ENCODE assay signal across 10 cellular contexts in genomic region chr17:28282596-28282995, GRCh38. TPM values are rescaled to one million over a fixed set of nuclear protein-coding genes. Genes with fewer than 3 reads are reported as not detected.
DNase-seq lines count a peak whose midpoint lies in the region; ATAC-seq and TF ChIP-seq lines count a peak whose summit lies in the region.
"Had no signal": no experiment of that assay in that cellular context is flagged by ENCODE, and none has a peak within 500 bp of the region (broad histone marks: within the 10 kb centered on the region; RNA-seq: fewer than 3 reads in every experiment).

No MANE protein-coding gene starts in this region.

- H3K14ac ChIP-seq in H9 (ENCODE audit: insufficient read depth, low read length): no peak overlapping the region

- TF ChIP-seq CTCF in cardiac fibroblast (IDR thresholded peaks at IDR 0.05; ENCODE audit: low read depth, low read length) (no peak), osteoblast (IDR thresholded peaks at IDR 0.05; ENCODE audit: extremely low read depth, low read depth, low read length) (no peak), H9 (conservative IDR thresholded peaks at IDR 0.05) (no peak)

- H4K20me1 ChIP-seq in osteoblast (ENCODE audit: insufficient read depth, low read length) (no peaks in the 10 kb centered on the region), H9 (ENCODE audit: control insufficient read depth, insufficient read depth, insufficient read length) (no peaks in the 10 kb centered on the region)

- H4K91ac ChIP-seq in H9 (ENCODE audit: insufficient read length, low read depth, low read length): no peak overlapping the region

- H3K27me3 ChIP-seq in osteoblast (ENCODE audit: insufficient read depth, low read length) (no peaks in the 10 kb centered on the region), H9 (ENCODE audit: insufficient read depth, low read length) (no peaks in the 10 kb centered on the region)

- H3K79me1 ChIP-seq in H9 (ENCODE audit: insufficient read depth, low read depth, low read length, poor library complexity, severe bottlenecking): no peaks in the 10 kb centered on the region

- H3T11ph ChIP-seq in H9 (ENCODE audit: low read length): no peak overlapping the region

- H4K5ac ChIP-seq in H9 (ENCODE audit: insufficient read length, low read depth, low read length): no peak overlapping the region

- no peak overlapping the region for H2BK120ac ChIP-seq in H9 (ENCODE audit: low read depth, low read length, poor library complexity, severe bottlenecking)

- no peak overlapping the region for H3K4ac ChIP-seq in H9 (ENCODE audit: low read depth, low read length)

- no peaks in the 10 kb centered on the region for H3K23me2 ChIP-seq in H9 (ENCODE audit: insufficient read length, low read depth, low read length, poor library complexity, severe bottlenecking)

- H3K27ac ChIP-seq in osteoblast (ENCODE audit: low read depth, low read length) (peak overlapping the region; percentile 71), H9 (ENCODE audit: insufficient read length, low read depth, low read length) (no peak overlapping the region)

- H3K23ac ChIP-seq in H9 (ENCODE audit: insufficient read length, low read depth, low read length): no peak overlapping the region

- H3K27me3 Mint-ChIP-seq in H9 (ENCODE audit: low read depth): no peaks in the 10 kb centered on the region

- H3K4me3 ChIP-seq in cardiac fibroblast (replicated peaks in 1 of 2; ENCODE audit: low read depth in 2 of 2, low read length in 2 of 2) (no peak overlapping the region), osteoblast (ENCODE audit: insufficient read depth, low read length) (no peak overlapping the region)

- H2AK5ac ChIP-seq in H9 (ENCODE audit: insufficient read length, low read length): no peak overlapping the region

- H4K8ac ChIP-seq in H9 (replicated peaks; ENCODE audit: insufficient read length, low read depth, low read length): no peak overlapping the region

- H3K27ac Mint-ChIP-seq in H9: no peak overlapping the region; a peak in 1 of 7 replicates

- ATAC-seq in GM21576 (IDR thresholded peaks at IDR 0.05; ENCODE audit: unreplicated experiment): no peak
- ATAC-seq in Right ventricle myocardium inferior: no peak

- H3K9me3 ChIP-seq in osteoblast (ENCODE audit: low read depth, low read length): no peaks in the 10 kb centered on the region
- H3K9me3 ChIP-seq in H9 (ENCODE audit: control insufficient read depth, low read depth, low read length): no peaks in the 10 kb centered on the region

- no peak overlapping the region for H3K4me3 Mint-ChIP-seq in H9

- intact Hi-C loops in Right ventricle myocardium inferior (cut with DNase I): no loop called here

- H2BK12ac ChIP-seq in H9 (ENCODE audit: insufficient read length, low read depth, low read length): no peak overlapping the region

- no peaks in the 10 kb centered on the region for H3K36me3 Mint-ChIP-seq in H9 (ENCODE audit: insufficient read depth in 1 of 3, low read depth in 3 of 3)

- no peak overlapping the region for H2BK15ac ChIP-seq in H9 (ENCODE audit: low read depth, low read length)

- DNase-seq in G401 (ENCODE audit: low spot score) (peak; percentile 23), NCI-H2171 (lab: John Stamatoyannopoulos, UW) (peak; percentile 90), cardiac fibroblast (ENCODE audit: low read depth in 2 of 2) (peak; percentile 72 to 92), osteoblast (ENCODE audit: insufficient read length, low spot score, missing footprints) (no peak), H9 (no peak), Right ventricle myocardium inferior (ENCODE audit: missing footprints) (no peak), OCI-M1 (lab: John Stamatoyannopoulos, UW) (no peak)
- DNase-seq: activated CD4-positive, alpha-beta T cell treated with anti-CD3 and anti-CD28 coated beads for 4 hours; NCI-H146 had no signal

- H3K9me3 Mint-ChIP-seq in H9: no peaks in the 10 kb centered on the region

- no peaks in the 10 kb centered on the region for H3K36me3 ChIP-seq in osteoblast (ENCODE audit: insufficient read depth, low read length)

- H3K4me1 ChIP-seq in osteoblast (ENCODE audit: insufficient read depth, low read length) (peaks cover 26% of the 10 kb centered on the region), H9 (ENCODE audit: insufficient read depth, low read length) (no peaks in the 10 kb centered on the region)

- WGBS in H9 (ENCODE audit: extremely low coverage, insufficient read length, low lambda C conversion rate): no CpG with 5 or more reads among the region's 7 CpGs

- in situ Hi-C loops in G401 (cut with HindIII; ENCODE audit: low sequenced_read_pairs): no loop called here

- no peak overlapping the region for H3K18ac ChIP-seq in H9 (ENCODE audit: insufficient read length, low read depth, low read length)

- no peak overlapping the region for H3K56ac ChIP-seq in H9 (ENCODE audit: insufficient read length, low read depth, low read length)

- H2BK20ac ChIP-seq in H9 (ENCODE audit: low read depth, low read length, poor library complexity, severe bottlenecking): no peak overlapping the region

- H3K4me2 ChIP-seq in osteoblast (ENCODE audit: insufficient read depth, low read length) (peak overlapping the region; percentile 6), H9 (ENCODE audit: insufficient read depth, insufficient read length, low read length) (no peak overlapping the region)

- no peak overlapping the region for H2BK5ac ChIP-seq in H9 (ENCODE audit: insufficient read length, low read length)

- no peak overlapping the region for H3K9ac ChIP-seq in H9 (ENCODE audit: extremely low read depth, insufficient read length, low read length)

- H3K4me1 Mint-ChIP-seq in H9: peaks cover 4 to 6% of the 10 kb centered on the region in 2 experiments; a peak in 3 of 4 replicates

- H3K79me2 ChIP-seq in osteoblast (ENCODE audit: insufficient read depth, low read length) (no peaks in the 10 kb centered on the region), H9 (ENCODE audit: insufficient read depth, low read length) (no peaks in the 10 kb centered on the region)

- H2AFZ ChIP-seq in osteoblast (ENCODE audit: low read length): no peak overlapping the region
- no peak overlapping the region for H2AFZ ChIP-seq in H9 (ENCODE audit: low read length)

RNA-seq across cellular contexts. Expression of gene TMEM97, which starts 36.4 kb away (rescaled TPM):
- 69.0 and 96.3 TPM in 2 replicates for total RNA-seq in G401 (2014; rRNA removed; shearing (Covaris generic))
- total RNA-seq in osteoblast (20.6 TPM in 2 replicates), H9 (2021) (116 and 121 TPM in 2 replicates), Right ventricle myocardium inferior (2.3 TPM)

RNA-seq across cellular contexts. Expression of gene IFT20, which starts 52.7 kb away (rescaled TPM):
- total RNA-seq in G401 (2014; rRNA removed; shearing (Covaris generic)): 21.5 and 29.1 TPM in 2 replicates
- 59.4 and 59.8 TPM in 2 replicates for total RNA-seq in osteoblast
- 20.5 and 21.0 TPM in 2 replicates for total RNA-seq in H9 (2021)
- total RNA-seq in Right ventricle myocardium inferior: 11.6 TPM

RNA-seq across cellular contexts. Expression of gene TNFAIP1, which starts 53.0 kb away (rescaled TPM):
- total RNA-seq in G401 (2014; rRNA removed; shearing (Covaris generic)): 25.3 and 27.7 TPM in 2 replicates
- 31.8 and 33.3 TPM in 2 replicates for total RNA-seq in osteoblast
- 18.4 and 21.8 TPM in 2 replicates for total RNA-seq in H9 (2021)
- total RNA-seq in Right ventricle myocardium inferior: 32.9 TPM

Comparison
In these comparisons a context has a peak if more than half of its experiments do, and no peak if none do; other contexts are left out.
1. DNase-seq: peak in G401 (single experiment), NCI-H2171 (single experiment) and cardiac fibroblast (2 of 2); none in osteoblast (single experiment), H9 (single experiment), Right ventricle myocardium inferior (single experiment) and OCI-M1 (single experiment).